Comparison of ENCODE assay signal across 24 cellular contexts in genomic region chr2:26186371-26186770, GRCh38. TPM values are rescaled to one million over a fixed set of nuclear protein-coding genes. Genes with fewer than 3 reads are reported as not detected.
DNase-seq lines count a peak whose midpoint lies in the region; ATAC-seq, FAIRE-seq and TF ChIP-seq lines count a peak whose summit lies in the region.
"Had no signal": no experiment of that assay in that cellular context is flagged by ENCODE, and none has a peak within 500 bp of the region (broad histone marks: within the 10 kb centered on the region; RNA-seq: fewer than 3 reads in every experiment).

No MANE protein-coding gene starts in this region.

- in situ Hi-C loops in K562 (cut with MboI) (no loop called here), GM13976 (cut with MboI; ENCODE audit: low sequenced_read_pairs, unreplicated experiment) (no loop called here)

- no peak for TF ChIP-seq RAD21 in K562 (CRISPR knock-in tag; conservative IDR thresholded peaks at IDR 0.05 in 1 of 2, IDR thresholded peaks at IDR 0.05 in 1 of 2)

- peaks cover 23% of the 10 kb centered on the region for H3K4me1 Mint-ChIP-seq in CD8-positive, alpha-beta T cell (ENCODE audit: low read depth)
- peaks cover under 1% of the 10 kb centered on the region for H3K4me1 Mint-ChIP-seq in nephron

- H3K79me2 ChIP-seq in K562 (ENCODE audit: control insufficient read depth, insufficient read depth, low read length): peaks cover 9% of the 10 kb centered on the region; the same call in 2 of the 3 replicates

- no peak for DNase-seq in CD8-positive, alpha-beta T cell
- DNase-seq in K562 (ENCODE audit: extremely low read depth in 1 of 4, low spot score in 3 of 4): no peak
- no peak for DNase-seq in GM13976 (ENCODE audit: low spot score)
- DNase-seq in EL: no peak
- DNase-seq in SIG-M5 (lab: John Stamatoyannopoulos, UW): no peak
- DNase-seq: activated CD4-positive, alpha-beta T cell treated with anti-CD3 and anti-CD28 coated beads, Interleukin-2, amount 10 ng/mL, durations not matched to agents 7 days and 5 days; activated CD8-positive, alpha-beta memory T cell treated with anti-CD3 and anti-CD28 coated beads, Interleukin-2, amount 50 U/mL, for 48 hours; activated naive CD4-positive, alpha-beta T cell treated with anti-CD3 and anti-CD28 coated beads for 36 hours; aorta; caudate nucleus; HFFc6; NCI-H146; NCI-H2171; NCI-H526; RPMI8226; stimulated activated CD4-positive, alpha-beta T cell treated with anti-CD3 and anti-CD28 coated beads, Interleukin-2, amount 100 ng/mL, for 24 hours; stimulated activated naive CD4-positive, alpha-beta T cell treated with Interleukin-2 at 50 U/mL for 16 hours; SW 1271; tibial artery had no signal

- no peaks in the 10 kb centered on the region for H3K9me3 Mint-ChIP-seq in CD8-positive, alpha-beta T cell
- no peaks in the 10 kb centered on the region for H3K9me3 Mint-ChIP-seq in nephron
- H3K9me3 Mint-ChIP-seq: activated CD4-positive, alpha-beta T cell treated with anti-CD3 and anti-CD28 coated beads, Interleukin-2, amount 10 ng/mL, durations not matched to agents 7 days and 5 days; activated naive CD4-positive, alpha-beta T cell treated with anti-CD3 and anti-CD28 coated beads for 36 hours; HFFc6 had no signal

- no peaks in the 10 kb centered on the region for H3K9me3 ChIP-seq in BLaER1 treated with 17β-estradiol and CSF1 and Interleukin-3, amounts not matched to agents 10 nM and 100 nM (replicated peaks in 1 of 11)
- H3K9me3 ChIP-seq in CD8-positive, alpha-beta T cell (ENCODE audit: low read length): no peaks in the 10 kb centered on the region
- H3K9me3 ChIP-seq in K562 (replicated peaks; ENCODE audit: control insufficient read depth, insufficient read depth, low read depth, low read length): no peaks in the 10 kb centered on the region
- H3K9me3 ChIP-seq: tibial artery had no signal

- peak; percentile 6 for FAIRE-seq in K562 (lab: Jason Lieb, UNC)
- FAIRE-seq: frontal cortex had no signal

- TF ChIP-seq EP300 in K562 (IDR thresholded peaks at IDR 0.05; ENCODE audit: low read length): no peak

- H3K4me1 ChIP-seq in BLaER1 treated with 17β-estradiol and CSF1 and Interleukin-3, amounts not matched to agents 10 nM and 100 nM: peaks cover 15 to 32% (median 24%) of the 10 kb centered on the region in 10 experiments
- H3K4me1 ChIP-seq in CD8-positive, alpha-beta T cell (ENCODE audit: insufficient read depth, low read length): peaks cover 9% of the 10 kb centered on the region
- H3K4me1 ChIP-seq in K562 (replicated peaks in 1 of 2; ENCODE audit: control insufficient read depth in 2 of 2, insufficient read depth in 2 of 2, low read length in 2 of 2): peaks cover 16 to 35% of the 10 kb centered on the region in 2 experiments; a peak in 4 of 5 replicates

- peaks cover 1% of the 10 kb centered on the region for H3K9me1 ChIP-seq in K562 (ENCODE audit: control insufficient read depth, insufficient read depth, low read length)

- H3K27me3 ChIP-seq in BLaER1 treated with 17β-estradiol and CSF1 and Interleukin-3, amounts not matched to agents 10 nM and 100 nM: peaks cover 24 to 44% (median 31%) of the 10 kb centered on the region in 11 experiments
- no peaks in the 10 kb centered on the region for H3K27me3 ChIP-seq in CD8-positive, alpha-beta T cell (ENCODE audit: insufficient read depth, low read length)
- no peaks in the 10 kb centered on the region for H3K27me3 ChIP-seq in K562 (ENCODE audit: control insufficient read depth in 2 of 2, insufficient read depth in 2 of 2, low read length in 2 of 2)
- H3K27me3 ChIP-seq: tibial artery had no signal

- H3K4me2 ChIP-seq in BLaER1 treated with 17β-estradiol and CSF1 and Interleukin-3, amounts not matched to agents 10 nM and 100 nM: peak overlapping the region; percentile 78 to 96 (median 89); a peak in 21 of 22 replicates
- peak overlapping the region; percentile 77; the same call in 1 of the 2 replicates for H3K4me2 ChIP-seq in K562 (ENCODE audit: insufficient read depth, low read length)

- peaks cover 12 to 32% (median 18%) of the 10 kb centered on the region in 11 experiments for H3K36me3 ChIP-seq in BLaER1 treated with 17β-estradiol and CSF1 and Interleukin-3, amounts not matched to agents 10 nM and 100 nM
- H3K36me3 ChIP-seq in CD8-positive, alpha-beta T cell (ENCODE audit: insufficient read depth, low read length): peaks cover 4% of the 10 kb centered on the region
- peaks cover 33% of the 10 kb centered on the region; the same call in 2 of the 3 replicates for H3K36me3 ChIP-seq in K562 (ENCODE audit: control insufficient read depth, insufficient read depth, low read length)

- no peak overlapping the region for H3K9ac ChIP-seq in BLaER1 treated with 17β-estradiol and CSF1 and Interleukin-3, amounts not matched to agents 10 nM and 100 nM
- H3K9ac ChIP-seq in K562 (ENCODE audit: insufficient read depth in 1 of 2, low read depth in 2 of 2, low read length in 2 of 2): peak overlapping the region in 1 of 2 experiments; percentile 92; a peak in 2 of 4 replicates

- H3K27ac ChIP-seq in BLaER1 treated with 17β-estradiol and CSF1 and Interleukin-3, amounts not matched to agents 10 nM and 100 nM: no peak overlapping the region
- H3K27ac ChIP-seq in CD8-positive, alpha-beta T cell (ENCODE audit: low read depth, low read length): no peak overlapping the region
- H3K27ac ChIP-seq in K562 (ENCODE audit: extremely low read depth, low read depth, low read length): no peak overlapping the region

- peaks cover 0 to 43% (median 2%) of the 10 kb centered on the region in 11 experiments; a peak in 10 of 22 replicates for H4K20me1 ChIP-seq in BLaER1 treated with 17β-estradiol and CSF1 and Interleukin-3, amounts not matched to agents 10 nM and 100 nM
- peaks cover 5% of the 10 kb centered on the region; the same call in 1 of the 2 replicates for H4K20me1 ChIP-seq in K562 (replicated peaks; ENCODE audit: control insufficient read depth, insufficient read depth, low read length)

- peaks cover 11% of the 10 kb centered on the region for H3K36me3 Mint-ChIP-seq in CD8-positive, alpha-beta T cell
- peaks cover 18% of the 10 kb centered on the region for H3K36me3 Mint-ChIP-seq in nephron (ENCODE audit: low read depth)

- no peak for ATAC-seq in CD8-positive, alpha-beta T cell
- ATAC-seq in K562: no peak

- 0 out of 20 replicates have a peak overlapping the region, but pooled peaks of 2 of the 10 experiments have one; percentile 70 to 76 for H3K4me3 ChIP-seq in BLaER1 treated with 17β-estradiol and CSF1 and Interleukin-3, amounts not matched to agents 10 nM and 100 nM
- H3K4me3 ChIP-seq in CD8-positive, alpha-beta T cell (ENCODE audit: low read depth, low read length): no peak overlapping the region
- H3K4me3 ChIP-seq in K562: no peak overlapping the region
- H3K4me3 ChIP-seq: lung, tibial artery had no signal

- peak overlapping the region; percentile 45 for H3K4me3 Mint-ChIP-seq in CD8-positive, alpha-beta T cell
- peak overlapping the region; percentile 50 to 71 (median 53) for H3K4me3 Mint-ChIP-seq in nephron
- H3K4me3 Mint-ChIP-seq: HFFc6 had no signal

- no peak overlapping the region for H2AFZ ChIP-seq in K562 (ENCODE audit: low read depth, low read length)

- no TSS peak for BruUV-seq in K562 (replicated peaks; lab: Mats Ljungman, UMichigan)

- H3K27me3 Mint-ChIP-seq in CD8-positive, alpha-beta T cell (ENCODE audit: low read depth): no peaks in the 10 kb centered on the region
- H3K27me3 Mint-ChIP-seq in nephron (ENCODE audit: low read depth): peaks cover 4% of the 10 kb centered on the region

- TF ChIP-seq POLR2A in K562 (conservative IDR thresholded peaks at IDR 0.05): no peak

- intact Hi-C loops in CD8-positive, alpha-beta T cell (cut with DNase I, micrococcal nuclease): loop anchor here (5.0 to 10.0 kb wide), 2 partner anchors 512 to 514 kb away; partner anchors contain the start of gene DTNB (in 2 of the 2)
- intact Hi-C loops in K562 (cut with micrococcal nuclease): no loop called here

- WGBS in K562 (ENCODE audit: insufficient coverage, low coverage, missing lambda C conversion rate): 39% methylated on average over 5 of the region's 5 CpGs

- CTCF ChIA-PET in CD8-positive, alpha-beta T cell (lab: Charles Lee): interaction anchor here (3.0 to 3.3 kb wide), 2 partner anchors 11 to 14 kb away, joined by 10 to 21 read pairs; partner anchors contain the start of gene GAREM2
- CTCF ChIA-PET in K562 (lab: Yijun Ruan, JAX; ENCODE audit: low intra/inter-chr PET ratio): no interaction called here

- POLR2A ChIA-PET in CD8-positive, alpha-beta T cell (lab: Charles Lee): no interaction called here
- POLR2A ChIA-PET in K562 (lab: Yijun Ruan, JAX): interaction anchor here (0.5 to 1.4 kb wide), 5 partner anchors 11 to 377 kb away, joined by 3 to 4 read pairs (median 4); no protein-coding TSS in a partner anchor

- no peak overlapping the region for H3K27ac Mint-ChIP-seq in CD8-positive, alpha-beta T cell
- no peak overlapping the region for H3K27ac Mint-ChIP-seq in nephron
- H3K27ac Mint-ChIP-seq: activated CD4-positive, alpha-beta T cell treated with anti-CD3 and anti-CD28 coated beads, Interleukin-2, amount 10 ng/mL, durations not matched to agents 7 days and 5 days; activated naive CD4-positive, alpha-beta T cell treated with anti-CD3 and anti-CD28 coated beads for 36 hours; HFFc6; progenitor cell of endocrine pancreas had no signal

- no peak for TF ChIP-seq CTCF in CD8-positive, alpha-beta T cell (IDR thresholded peaks at IDR 0.05)
- TF ChIP-seq CTCF in K562 (IDR thresholded peaks at IDR 0.05 in 2 of 3, conservative IDR thresholded peaks at IDR 0.05 in 1 of 3; ENCODE audit: insufficient read depth in 2 of 3, low read depth in 1 of 3, low read length in 3 of 3) (no peak), nephron (IDR thresholded peaks at IDR 0.05; ENCODE audit: unreplicated experiment in 3 of 3) (no peak), GM13976 (IDR thresholded peaks at IDR 0.05; ENCODE audit: borderline replicate concordance, control extremely low read depth, extremely low read depth, insufficient read depth, missing control alignments) (no peak)

RNA-seq across cellular contexts. Expression of gene GAREM2, which starts 13.5 kb away (rescaled TPM):
- 1 to 10 TPM; 2.5 to 4.8 TPM for total RNA-seq in CD8-positive, alpha-beta T cell
- 9.3 and 20.6 TPM in 2 replicates for total RNA-seq in K562 (2011; cell fraction: chromatin; rRNA removed; ENCODE audit: low replicate concordance)
- total RNA-seq in K562 (2011; cell fraction: nucleolus; rRNA removed): 11.8 and 13.2 TPM in 2 replicates
- total RNA-seq in K562 (2011; cell fraction: nucleoplasm; rRNA removed): 12.0 and 16.1 TPM in 2 replicates
- total RNA-seq in K562 (2014; rRNA removed) (2.5 and 4.7 TPM in 2 replicates), K562 (2014; rRNA removed; fragmentation: Illumina TruSeq; extraction: Trizol) (1.3 and 1.7 TPM in 2 replicates), K562 (2015; rRNA removed; fragmentation: Illumina TruSeq; extraction: Trizol) (1.5 and 1.7 TPM in 2 replicates), K562 (2021) (11.5 and 12.4 TPM in 2 replicates)
- polyA plus RNA-seq in K562 (2011; rRNA removed) (4.6 and 5.0 TPM in 2 replicates), K562 (2014; fragmentation: Illumina TruSeq; extraction: Trizol) (5.4 and 6.9 TPM in 2 replicates), K562 (2014; fragmentation: Nextera tagmentation; extraction: Ambion mirVana) (1 to 10 TPM; 1.7 to 2.2 TPM), K562 (2014; rRNA removed) (4.6 and 7.6 TPM in 2 replicates)
- polyA plus RNA-seq in K562 (2011; cell fraction: cytosol; rRNA removed): 6.3 and 10.6 TPM in 2 replicates
- 9.6 and 16.4 TPM in 2 replicates for polyA plus RNA-seq in K562 (2011; cell fraction: nucleus; rRNA removed)
- 6.7 and 10.0 TPM in 2 replicates for polyA plus RNA-seq in K562 (2012)
- polyA minus RNA-seq in K562 (2011; rRNA and poly(A)+ RNA removed): 2.9 and 4.5 TPM in 2 replicates
- 4.6 and 5.2 TPM in 2 replicates for polyA minus RNA-seq in K562 (2011; cell fraction: cytosol; rRNA and poly(A)+ RNA removed)
- polyA minus RNA-seq in K562 (2011; cell fraction: nucleus; rRNA and poly(A)+ RNA removed): 3.2 and 3.7 TPM in 2 replicates
- total RNA-seq: HFFc6 had no signal

RNA-seq across cellular contexts. Expression of gene HADHA, which starts 58.1 kb away (rescaled TPM):
- total RNA-seq in CD8-positive, alpha-beta T cell: 10 to 100 TPM; 66.8 to 69.4 TPM
- 66.4 and 94.3 TPM in 2 replicates for total RNA-seq in K562 (2011; cell fraction: chromatin; rRNA removed; ENCODE audit: low replicate concordance)
- 54.4 and 55.7 TPM in 2 replicates for total RNA-seq in K562 (2011; cell fraction: nucleolus; rRNA removed)
- 67.3 and 77.3 TPM in 2 replicates for total RNA-seq in K562 (2011; cell fraction: nucleoplasm; rRNA removed)
- 187 and 203 TPM in 2 replicates for total RNA-seq in K562 (2014; rRNA removed)
- total RNA-seq in K562 (2014; rRNA removed; fragmentation: Illumina TruSeq; extraction: Trizol): 207 and 219 TPM in 2 replicates
- 195 and 202 TPM in 2 replicates for total RNA-seq in K562 (2015; rRNA removed; fragmentation: Illumina TruSeq; extraction: Trizol)
- total RNA-seq in K562 (2021): 186 and 196 TPM in 2 replicates
- polyA plus RNA-seq in K562 (2011; rRNA removed): 183 and 214 TPM in 2 replicates
- 99.3 and 152 TPM in 2 replicates for polyA plus RNA-seq in K562 (2011; cell fraction: cytosol; rRNA removed)
- 83.4 and 104 TPM in 2 replicates for polyA plus RNA-seq in K562 (2011; cell fraction: nucleus; rRNA removed)
- 174 and 251 TPM in 2 replicates for polyA plus RNA-seq in K562 (2012)
- 224 and 246 TPM in 2 replicates for polyA plus RNA-seq in K562 (2014; fragmentation: Illumina TruSeq; extraction: Trizol)
- 100 to 1,000 TPM; 152 to 326 TPM for polyA plus RNA-seq in K562 (2014; fragmentation: Nextera tagmentation; extraction: Ambion mirVana)
- 140 and 145 TPM in 2 replicates for polyA plus RNA-seq in K562 (2014; rRNA removed)
- polyA minus RNA-seq in K562 (2011; rRNA and poly(A)+ RNA removed): 329 and 345 TPM in 2 replicates
- polyA minus RNA-seq in K562 (2011; cell fraction: cytosol; rRNA and poly(A)+ RNA removed): 151 and 156 TPM in 2 replicates
- polyA minus RNA-seq in K562 (2011; cell fraction: nucleus; rRNA and poly(A)+ RNA removed): 31.8 and 68.9 TPM in 2 replicates

RNA-seq across cellular contexts. Expression of gene HADHB, which starts 58.4 kb away (rescaled TPM):
- 10 to 100 TPM; 26.0 to 26.1 TPM for total RNA-seq in CD8-positive, alpha-beta T cell
- 78.9 and 152 TPM in 2 replicates for total RNA-seq in K562 (2011; cell fraction: chromatin; rRNA removed; ENCODE audit: low replicate concordance)
- total RNA-seq in K562 (2011; cell fraction: nucleolus; rRNA removed): 49.4 and 56.5 TPM in 2 replicates
- 97.7 and 134 TPM in 2 replicates for total RNA-seq in K562 (2011; cell fraction: nucleoplasm; rRNA removed)
- total RNA-seq in K562 (2014; rRNA removed) (67.3 and 71.4 TPM in 2 replicates), K562 (2014; rRNA removed; fragmentation: Illumina TruSeq; extraction: Trizol) (103 and 109 TPM in 2 replicates), K562 (2015; rRNA removed; fragmentation: Illumina TruSeq; extraction: Trizol) (86.8 and 93.1 TPM in 2 replicates), K562 (2021) (100 and 109 TPM in 2 replicates)
- polyA plus RNA-seq in K562 (2011; rRNA removed) (109 and 126 TPM in 2 replicates), K562 (2014; fragmentation: Illumina TruSeq; extraction: Trizol) (77.3 and 92.0 TPM in 2 replicates), K562 (2014; fragmentation: Nextera tagmentation; extraction: Ambion mirVana) (100 to 1,000 TPM; 198 to 199 TPM), K562 (2014; rRNA removed) (84.6 and 94.9 TPM in 2 replicates)
- polyA plus RNA-seq in K562 (2011; cell fraction: cytosol; rRNA removed): 66.1 and 128 TPM in 2 replicates
- polyA plus RNA-seq in K562 (2011; cell fraction: nucleus; rRNA removed): 67.1 and 91.6 TPM in 2 replicates
- polyA plus RNA-seq in K562 (2012): 85.6 and 104 TPM in 2 replicates
- 189 and 209 TPM in 2 replicates for polyA minus RNA-seq in K562 (2011; rRNA and poly(A)+ RNA removed)
- 50.2 and 61.6 TPM in 2 replicates for polyA minus RNA-seq in K562 (2011; cell fraction: cytosol; rRNA and poly(A)+ RNA removed)
- polyA minus RNA-seq in K562 (2011; cell fraction: nucleus; rRNA and poly(A)+ RNA removed): 29.5 and 56.9 TPM in 2 replicates
